1 cellular context compared by ENCODE assay signal in the genomic region with DNA sequence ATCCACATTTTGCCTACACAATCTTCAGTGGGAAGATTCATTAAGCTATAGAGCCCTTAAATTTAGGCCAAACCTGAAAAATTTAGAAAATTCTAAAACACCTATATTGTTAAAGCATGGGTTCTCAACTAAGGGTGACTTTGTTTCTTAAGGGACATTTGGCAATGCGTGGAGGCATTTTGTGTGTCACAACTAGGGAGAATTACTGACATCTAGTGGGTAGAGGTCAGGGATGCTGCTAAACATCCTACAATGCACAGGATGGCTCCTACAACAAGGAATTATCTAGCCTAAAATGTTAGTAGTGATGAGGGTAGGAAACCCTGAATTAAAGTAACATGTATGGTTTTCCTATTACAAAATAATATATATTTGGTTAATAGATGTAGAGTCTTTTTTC.
TF ChIP-seq lines count a peak whose summit lies in the region.

No MANE protein-coding gene starts in this region.

TF ChIP-seq in GM23338, 12 proteins besides CTCF, POLR2A, EP300 and RAD21 (continued from another document):
- TF ChIP-seq, protein P1, sequence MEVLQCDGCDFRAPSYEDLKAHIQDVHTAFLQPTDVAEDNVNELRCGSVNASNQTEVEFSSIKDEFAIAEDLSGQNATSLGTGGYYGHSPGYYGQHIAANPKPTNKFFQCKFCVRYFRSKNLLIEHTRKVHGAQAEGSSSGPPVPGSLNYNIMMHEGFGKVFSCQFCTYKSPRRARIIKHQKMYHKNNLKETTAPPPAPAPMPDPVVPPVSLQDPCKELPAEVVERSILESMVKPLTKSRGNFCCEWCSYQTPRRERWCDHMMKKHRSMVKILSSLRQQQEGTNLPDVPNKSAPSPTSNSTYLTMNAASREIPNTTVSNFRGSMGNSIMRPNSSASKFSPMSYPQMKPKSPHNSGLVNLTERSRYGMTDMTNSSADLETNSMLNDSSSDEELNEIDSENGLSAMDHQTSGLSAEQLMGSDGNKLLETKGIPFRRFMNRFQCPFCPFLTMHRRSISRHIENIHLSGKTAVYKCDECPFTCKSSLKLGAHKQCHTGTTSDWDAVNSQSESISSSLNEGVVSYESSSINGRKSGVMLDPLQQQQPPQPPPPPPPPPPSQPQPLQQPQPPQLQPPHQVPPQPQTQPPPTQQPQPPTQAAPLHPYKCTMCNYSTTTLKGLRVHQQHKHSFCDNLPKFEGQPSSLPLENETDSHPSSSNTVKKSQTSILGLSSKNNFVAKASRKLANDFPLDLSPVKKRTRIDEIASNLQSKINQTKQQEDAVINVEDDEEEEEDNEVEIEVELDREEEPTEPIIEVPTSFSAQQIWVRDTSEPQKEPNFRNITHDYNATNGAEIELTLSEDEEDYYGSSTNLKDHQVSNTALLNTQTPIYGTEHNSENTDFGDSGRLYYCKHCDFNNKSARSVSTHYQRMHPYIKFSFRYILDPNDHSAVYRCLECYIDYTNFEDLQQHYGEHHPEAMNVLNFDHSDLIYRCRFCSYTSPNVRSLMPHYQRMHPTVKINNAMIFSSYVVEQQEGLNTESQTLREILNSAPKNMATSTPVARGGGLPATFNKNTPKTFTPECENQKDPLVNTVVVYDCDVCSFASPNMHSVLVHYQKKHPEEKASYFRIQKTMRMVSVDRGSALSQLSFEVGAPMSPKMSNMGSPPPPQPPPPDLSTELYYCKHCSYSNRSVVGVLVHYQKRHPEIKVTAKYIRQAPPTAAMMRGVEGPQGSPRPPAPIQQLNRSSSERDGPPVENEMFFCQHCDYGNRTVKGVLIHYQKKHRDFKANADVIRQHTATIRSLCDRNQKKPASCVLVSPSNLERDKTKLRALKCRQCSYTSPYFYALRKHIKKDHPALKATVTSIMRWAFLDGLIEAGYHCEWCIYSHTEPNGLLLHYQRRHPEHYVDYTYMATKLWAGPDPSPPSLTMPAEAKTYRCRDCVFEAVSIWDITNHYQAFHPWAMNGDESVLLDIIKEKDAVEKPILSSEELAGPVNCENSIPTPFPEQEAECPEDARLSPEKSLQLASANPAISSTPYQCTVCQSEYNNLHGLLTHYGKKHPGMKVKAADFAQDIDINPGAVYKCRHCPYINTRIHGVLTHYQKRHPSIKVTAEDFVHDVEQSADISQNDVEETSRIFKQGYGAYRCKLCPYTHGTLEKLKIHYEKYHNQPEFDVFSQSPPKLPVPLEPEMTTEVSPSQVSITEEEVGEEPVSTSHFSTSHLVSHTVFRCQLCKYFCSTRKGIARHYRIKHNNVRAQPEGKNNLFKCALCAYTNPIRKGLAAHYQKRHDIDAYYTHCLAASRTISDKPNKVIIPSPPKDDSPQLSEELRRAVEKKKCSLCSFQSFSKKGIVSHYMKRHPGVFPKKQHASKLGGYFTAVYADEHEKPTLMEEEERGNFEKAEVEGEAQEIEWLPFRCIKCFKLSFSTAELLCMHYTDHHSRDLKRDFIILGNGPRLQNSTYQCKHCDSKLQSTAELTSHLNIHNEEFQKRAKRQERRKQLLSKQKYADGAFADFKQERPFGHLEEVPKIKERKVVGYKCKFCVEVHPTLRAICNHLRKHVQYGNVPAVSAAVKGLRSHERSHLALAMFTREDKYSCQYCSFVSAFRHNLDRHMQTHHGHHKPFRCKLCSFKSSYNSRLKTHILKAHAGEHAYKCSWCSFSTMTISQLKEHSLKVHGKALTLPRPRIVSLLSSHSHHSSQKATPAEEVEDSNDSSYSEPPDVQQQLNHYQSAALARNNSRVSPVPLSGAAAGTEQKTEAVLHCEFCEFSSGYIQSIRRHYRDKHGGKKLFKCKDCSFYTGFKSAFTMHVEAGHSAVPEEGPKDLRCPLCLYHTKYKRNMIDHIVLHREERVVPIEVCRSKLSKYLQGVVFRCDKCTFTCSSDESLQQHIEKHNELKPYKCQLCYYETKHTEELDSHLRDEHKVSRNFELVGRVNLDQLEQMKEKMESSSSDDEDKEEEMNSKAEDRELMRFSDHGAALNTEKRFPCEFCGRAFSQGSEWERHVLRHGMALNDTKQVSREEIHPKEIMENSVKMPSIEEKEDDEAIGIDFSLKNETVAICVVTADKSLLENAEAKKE (CRISPR knock-in tag; IDR thresholded peaks at IDR 0.05), result no peak
- TF ChIP-seq NANOG (IDR thresholded peaks at IDR 0.05; ENCODE audit: borderline replicate concordance), result no peak
- TF ChIP-seq POLR2AphosphoS5 (IDR thresholded peaks at IDR 0.05; ENCODE audit: low read depth), result no peak
